24 cellular contexts compared by ENCODE assay signal in genomic region chr16:49094471-49094870, GRCh38.
"Had no signal": no experiment of that assay in that cellular context is flagged by ENCODE, and none has a peak within 500 bp of the region (broad histone marks: within the 10 kb centered on the region; RNA-seq: fewer than 3 reads in every experiment).

No MANE protein-coding gene starts in this region.

- FAIRE-seq: endothelial cell of umbilical vein, frontal cortex, islet of Langerhans, small intestine had no signal

- H3K27me3 Mint-ChIP-seq: activated CD4-positive, alpha-beta memory T cell treated with anti-CD3 and anti-CD28 coated beads, Interleukin-2, amount 10 ng/mL, durations not matched to agents 7 days and 5 days; activated CD8-positive, alpha-beta memory T cell treated with anti-CD3 and anti-CD28 coated beads, Interleukin-2, amount 10 ng/mL, durations not matched to agents 7 days and 5 days; activated naive CD8-positive, alpha-beta T cell treated with anti-CD3 and anti-CD28 coated beads, Interleukin-2, amount 50 U/mL, for 24 hours; memory B cell had no signal

- H3K4me1 ChIP-seq: body of pancreas, upper lobe of right lung had no signal

- H3K27ac ChIP-seq: body of pancreas, cardiac muscle cell, thyroid gland, upper lobe of right lung had no signal

- H3K4me1 Mint-ChIP-seq: activated CD4-positive, alpha-beta memory T cell treated with anti-CD3 and anti-CD28 coated beads, Interleukin-2, amount 10 ng/mL, durations not matched to agents 7 days and 5 days; activated CD8-positive, alpha-beta memory T cell treated with anti-CD3 and anti-CD28 coated beads, Interleukin-2, amount 10 ng/mL, durations not matched to agents 7 days and 5 days; activated naive CD8-positive, alpha-beta T cell treated with anti-CD3 and anti-CD28 coated beads, Interleukin-2, amount 50 U/mL, for 24 hours; memory B cell; nephron progenitor cell; stimulated activated effector memory CD8-positive, alpha-beta T cell treated with anti-CD3 and anti-CD28 coated beads, Interleukin-12 subunit alpha, Interleukin-12 subunit beta, amount 100 ng/mL, for 72 hours had no signal

- H3K4me3 Mint-ChIP-seq: activated CD4-positive, alpha-beta memory T cell treated with anti-CD3 and anti-CD28 coated beads, Interleukin-2, amount 10 ng/mL, durations not matched to agents 7 days and 5 days; activated CD8-positive, alpha-beta memory T cell treated with anti-CD3 and anti-CD28 coated beads, Interleukin-2, amount 10 ng/mL, durations not matched to agents 7 days and 5 days; activated naive CD8-positive, alpha-beta T cell treated with anti-CD3 and anti-CD28 coated beads, Interleukin-2, amount 50 U/mL, for 24 hours; activated T-helper 1 cell treated with anti-CD3 and anti-CD28 coated beads, Interleukin-12 subunit alpha, Interleukin-12 subunit beta, Interleukin-2, Interleukin-4 antibody, amounts not matched to agents 30 ng/mL and 10 ng/mL and 1 ng/mL, durations not matched to agents 14 hours and 24 hours and 36 hours; memory B cell; nephron progenitor cell; stimulated activated effector memory CD8-positive, alpha-beta T cell treated with anti-CD3 and anti-CD28 coated beads, Interleukin-12 subunit alpha, Interleukin-12 subunit beta, amount 100 ng/mL, for 72 hours had no signal

- H3K4me3 ChIP-seq: body of pancreas, cardiac muscle cell, mucosa of descending colon, thyroid gland, upper lobe of right lung had no signal

- H3K9me3 ChIP-seq: body of pancreas, mucosa of descending colon, thyroid gland, upper lobe of right lung had no signal

- DNase-seq: activated CD4-positive, alpha-beta memory T cell treated with anti-CD3 and anti-CD28 coated beads, Interleukin-2, amount 10 ng/mL, durations not matched to agents 7 days and 5 days; activated CD4-positive, alpha-beta T cell treated with anti-CD3 and anti-CD28 coated beads for 48 hours; activated CD8-positive, alpha-beta memory T cell treated with anti-CD3 and anti-CD28 coated beads, Interleukin-2, amount 10 ng/mL, durations not matched to agents 7 days and 5 days; activated gamma-delta T cell; activated naive CD4-positive, alpha-beta T cell treated with anti-CD3 and anti-CD28 coated beads, Interleukin-2, amount 50 U/mL, for 16 hours; activated naive CD8-positive, alpha-beta T cell treated with anti-CD3 and anti-CD28 coated beads, Interleukin-2, amount 50 U/mL, for 24 hours; body of pancreas; dermis blood vessel endothelial cell; effector memory CD4-positive, alpha-beta T cell; left cardiac atrium; mucosa of descending colon; nephron progenitor cell; posterior cingulate gyrus; small intestine; stimulated activated CD4-positive, alpha-beta T cell treated with anti-CD3 and anti-CD28 coated beads, Interleukin-2, amount 100 ng/mL, for 24 hours; thyroid gland; upper lobe of right lung had no signal

- H3K36me3 ChIP-seq: cardiac muscle cell, thyroid gland, upper lobe of right lung had no signal

- H3K9me3 Mint-ChIP-seq: activated CD4-positive, alpha-beta memory T cell treated with anti-CD3 and anti-CD28 coated beads, Interleukin-2, amount 10 ng/mL, durations not matched to agents 7 days and 5 days; activated naive CD8-positive, alpha-beta T cell treated with anti-CD3 and anti-CD28 coated beads, Interleukin-2, amount 50 U/mL, for 24 hours; activated T-helper 1 cell treated with anti-CD3 and anti-CD28 coated beads, Interleukin-12 subunit alpha, Interleukin-12 subunit beta, Interleukin-2, Interleukin-4 antibody, amounts not matched to agents 30 ng/mL and 10 ng/mL and 1 ng/mL, durations not matched to agents 14 hours and 24 hours and 36 hours had no signal

- H3K27me3 ChIP-seq: body of pancreas, thyroid gland, upper lobe of right lung had no signal

- H3K27ac Mint-ChIP-seq: activated CD4-positive, alpha-beta memory T cell treated with anti-CD3 and anti-CD28 coated beads, Interleukin-2, amount 10 ng/mL, durations not matched to agents 7 days and 5 days; activated CD8-positive, alpha-beta memory T cell treated with anti-CD3 and anti-CD28 coated beads, Interleukin-2, amount 10 ng/mL, durations not matched to agents 7 days and 5 days; activated naive CD8-positive, alpha-beta T cell treated with anti-CD3 and anti-CD28 coated beads, Interleukin-2, amount 50 U/mL, for 24 hours; activated T-helper 1 cell treated with anti-CD3 and anti-CD28 coated beads, Interleukin-12 subunit alpha, Interleukin-12 subunit beta, Interleukin-2, Interleukin-4 antibody, amounts not matched to agents 30 ng/mL and 10 ng/mL and 1 ng/mL, durations not matched to agents 14 hours and 24 hours and 36 hours; memory B cell; nephron progenitor cell; stimulated activated effector memory CD8-positive, alpha-beta T cell treated with anti-CD3 and anti-CD28 coated beads, Interleukin-12 subunit alpha, Interleukin-12 subunit beta, amount 100 ng/mL, for 72 hours had no signal

- H3K36me3 Mint-ChIP-seq: activated CD8-positive, alpha-beta memory T cell treated with anti-CD3 and anti-CD28 coated beads, Interleukin-2, amount 10 ng/mL, durations not matched to agents 7 days and 5 days; memory B cell; stimulated activated effector memory CD8-positive, alpha-beta T cell treated with anti-CD3 and anti-CD28 coated beads, Interleukin-12 subunit alpha, Interleukin-12 subunit beta, amount 100 ng/mL, for 72 hours had no signal
